In genomic region chr18:78127041-78127440, GRCh38 we compare ENCODE assay signal across 27 cellular contexts.
"Had no signal": no experiment of that assay in that cellular context is flagged by ENCODE, and none has a peak within 500 bp of the region (broad histone marks: within the 10 kb centered on the region; RNA-seq: fewer than 3 reads in every experiment).

No MANE protein-coding gene starts in this region.

- H3K4me3 ChIP-seq: ovary, psoas muscle, right lobe of liver, sigmoid colon, stomach, thoracic aorta, thyroid gland, tibial nerve, upper lobe of left lung, vagina had no signal

- FAIRE-seq: small intestine, urothelium cell line had no signal

- H3K79me2 ChIP-seq: parathyroid adenoma had no signal

- H3K36me3 Mint-ChIP-seq: natural killer cell; stimulated activated effector memory CD8-positive, alpha-beta T cell treated with anti-CD3 and anti-CD28 coated beads, Interleukin-12 subunit alpha, Interleukin-12 subunit beta, amount 100 ng/mL, for 72 hours; stimulated activated naive B cell treated with anti-CD40 and anti-IgM and Interleukin-4, amounts not matched to agents 10 μg/mL and 1 μg/mL and 100 μg/mL, for 72 hours had no signal

- H3K4me1 Mint-ChIP-seq: natural killer cell; stimulated activated effector memory CD8-positive, alpha-beta T cell treated with anti-CD3 and anti-CD28 coated beads, Interleukin-12 subunit alpha, Interleukin-12 subunit beta, amount 100 ng/mL, for 72 hours; stimulated activated naive B cell treated with anti-CD40 and anti-IgM and Interleukin-4, amounts not matched to agents 10 μg/mL and 1 μg/mL and 100 μg/mL, for 72 hours had no signal

- H3K27ac ChIP-seq: ovary, parathyroid adenoma, psoas muscle, right lobe of liver, sigmoid colon, stomach, thoracic aorta, thyroid gland, tibial nerve, upper lobe of left lung, vagina had no signal

- H3K27me3 Mint-ChIP-seq: stimulated activated naive B cell treated with anti-CD40 and anti-IgM and Interleukin-4, amounts not matched to agents 10 μg/mL and 1 μg/mL and 100 μg/mL, for 72 hours; stimulated activated naive CD8-positive, alpha-beta T cell treated with anti-CD3 and anti-CD28 coated beads, Interleukin-15, Interleukin-2, amounts not matched to agents 100 ng/mL and 50 ng/mL, for 24 hours had no signal

- DNase-seq: natural killer cell; occipital lobe; ovary; psoas muscle; right cardiac atrium; right lobe of liver; sigmoid colon; small intestine; stimulated activated CD4-positive, alpha-beta T cell treated with anti-CD3 and anti-CD28 coated beads, Interleukin-15, amount 100 ng/mL, for 24 hours; stimulated activated CD4-positive, alpha-beta T cell treated with anti-CD3 and anti-CD28 coated beads, Interleukin-2, amount 100 ng/mL, for 24 hours; stimulated activated CD4-positive, alpha-beta T cell treated with anti-CD3 and anti-CD28 coated beads, Interleukin-2, amount 100 ng/mL, for 48 hours; stimulated activated CD4-positive, alpha-beta T cell treated with anti-CD3 and anti-CD28 coated beads, Interleukin-4, amount 100 ng/mL, for 24 hours; stimulated activated naive B cell treated with anti-CD40 and anti-IgM and Interleukin-4, amounts not matched to agents 10 μg/mL and 1 μg/mL and 100 μg/mL, for 72 hours; stimulated activated naive CD4-positive, alpha-beta T cell treated with Interleukin-2 at 50 U/mL for 16 hours; stomach; thyroid gland; trophoblast cell had no signal

- H3K4me1 ChIP-seq: parathyroid adenoma, psoas muscle, right lobe of liver, sigmoid colon, stomach, thyroid gland, tibial nerve, upper lobe of left lung, vagina had no signal

- H3K36me3 ChIP-seq: ovary, right lobe of liver, sigmoid colon, stomach, thoracic aorta, thyroid gland, tibial nerve, upper lobe of left lung, vagina had no signal

- H3K27me3 ChIP-seq: ovary, right lobe of liver, thyroid gland, tibial nerve, upper lobe of left lung, vagina had no signal

- H2AFZ ChIP-seq: parathyroid adenoma had no signal

- H3K9ac ChIP-seq: parathyroid adenoma had no signal

- H3K9me3 Mint-ChIP-seq: nephron had no signal

- H3K4me3 Mint-ChIP-seq: natural killer cell; nephron; stimulated activated effector memory CD8-positive, alpha-beta T cell treated with anti-CD3 and anti-CD28 coated beads, Interleukin-12 subunit alpha, Interleukin-12 subunit beta, amount 100 ng/mL, for 72 hours; stimulated activated naive B cell treated with anti-CD40 and anti-IgM and Interleukin-4, amounts not matched to agents 10 μg/mL and 1 μg/mL and 100 μg/mL, for 72 hours; stimulated activated naive CD8-positive, alpha-beta T cell treated with anti-CD3 and anti-CD28 coated beads, Interleukin-15, Interleukin-2, amounts not matched to agents 100 ng/mL and 50 ng/mL, for 24 hours had no signal

- H3K9me3 ChIP-seq: ovary, psoas muscle, right lobe of liver, sigmoid colon, thoracic aorta, thyroid gland, tibial nerve, upper lobe of left lung, vagina had no signal

- H3K27ac Mint-ChIP-seq: natural killer cell; nephron; progenitor cell of endocrine pancreas; stimulated activated effector memory CD8-positive, alpha-beta T cell treated with anti-CD3 and anti-CD28 coated beads, Interleukin-12 subunit alpha, Interleukin-12 subunit beta, amount 100 ng/mL, for 72 hours; stimulated activated naive B cell treated with anti-CD40 and anti-IgM and Interleukin-4, amounts not matched to agents 10 μg/mL and 1 μg/mL and 100 μg/mL, for 72 hours; stimulated activated naive CD8-positive, alpha-beta T cell treated with anti-CD3 and anti-CD28 coated beads, Interleukin-15, Interleukin-2, amounts not matched to agents 100 ng/mL and 50 ng/mL, for 24 hours had no signal
